2 cellular contexts compared by ENCODE assay signal in genomic region chr1:23900017-23900416, GRCh38. TPM values are rescaled to one million over a fixed set of nuclear protein-coding genes. Genes with fewer than 3 reads are reported as not detected.
"Had no signal": no experiment of that assay in that cellular context is flagged by ENCODE, and none has a peak within 500 bp of the region (broad histone marks: within the 10 kb centered on the region; RNA-seq: fewer than 3 reads in every experiment).

No MANE protein-coding gene starts in this region.

RNA-seq across cellular contexts. Expression of gene CNR2, which starts 13.1 kb away (rescaled TPM):
- total RNA-seq: activated CD4-positive, alpha-beta T cell treated with anti-CD3 and anti-CD28 coated beads for 36 hours; cardiac muscle cell had no signal
- polyA plus RNA-seq: cardiac muscle cell had no signal
